Comparison of ENCODE assay signal across 22 cellular contexts in genomic region chr1:44464361-44464760, GRCh38. TPM values are rescaled to one million over a fixed set of nuclear protein-coding genes. Genes with fewer than 3 reads are reported as not detected.
DNase-seq lines count a peak whose midpoint lies in the region; ATAC-seq, FAIRE-seq and TF ChIP-seq lines count a peak whose summit lies in the region.
"Had no signal": no experiment of that assay in that cellular context is flagged by ENCODE, and none has a peak within 500 bp of the region (broad histone marks: within the 10 kb centered on the region; RNA-seq: fewer than 3 reads in every experiment).

No MANE protein-coding gene starts in this region.

- H3K9me1 ChIP-seq in K562 (ENCODE audit: control insufficient read depth, insufficient read depth, low read length): no peaks in the 10 kb centered on the region

- FAIRE-seq in K562 (lab: Jason Lieb, UNC) (peak; percentile 26), urothelium cell line (lab: Jason Lieb, UNC) (peak; percentile 69)

- H3K4me1 ChIP-seq in K562 (replicated peaks in 1 of 2; ENCODE audit: control insufficient read depth in 2 of 2, insufficient read depth in 2 of 2, low read length in 2 of 2) (no peaks in the 10 kb centered on the region), SJCRH30 (no peaks in the 10 kb centered on the region)

- ATAC-seq in K562 (no peak), GM21576 (IDR thresholded peaks at IDR 0.05; ENCODE audit: unreplicated experiment) (no peak), left colon (no peak)
- ATAC-seq: Panc1, Right ventricle myocardium inferior had no signal

- intact Hi-C loops in K562 (cut with micrococcal nuclease): no loop called here
- intact Hi-C loops in left colon (cut with DNase I, micrococcal nuclease): no loop called here

- no peaks in the 10 kb centered on the region for H3K9me3 ChIP-seq in K562 (replicated peaks; ENCODE audit: control insufficient read depth, insufficient read depth, low read depth, low read length)
- H3K9me3 ChIP-seq in SJCRH30 (replicated peaks): peaks cover 7% of the 10 kb centered on the region

- no peak for TF ChIP-seq RAD21 in K562 (CRISPR knock-in tag; conservative IDR thresholded peaks at IDR 0.05 in 1 of 2, IDR thresholded peaks at IDR 0.05 in 1 of 2)

- H3K36me3 ChIP-seq in K562 (ENCODE audit: control insufficient read depth, insufficient read depth, low read length) (no peaks in the 10 kb centered on the region), SJCRH30 (no peaks in the 10 kb centered on the region)

- H3K4me3 ChIP-seq in K562: no peak overlapping the region
- H3K4me3 ChIP-seq in SJCRH30: no peak overlapping the region
- H3K4me3 ChIP-seq: SK-N-MC had no signal

- 2% methylated on average over 3 of the region's 3 CpGs for WGBS in K562 (ENCODE audit: insufficient coverage, low coverage, missing lambda C conversion rate)

- POLR2A ChIA-PET in K562 (lab: Yijun Ruan, JAX): interaction anchor here (0.5 to 1.6 kb wide), 4 partner anchors 9 to 213 kb away, joined by 3 to 6 read pairs (median 4); no protein-coding TSS in a partner anchor

- DNase-seq in ELR (ENCODE audit: low read depth) (peak; percentile 53), HT1080 (ENCODE audit: low read depth) (peak; percentile 60), K562 (ENCODE audit: extremely low read depth in 1 of 4, low spot score in 3 of 4) (no peak), urothelium cell line (ENCODE audit: low spot score) (peak; percentile 35), left colon (no peak), SJCRH30 (no peak)
- DNase-seq: ACHN; Calu3; CD4-positive, alpha-beta memory T cell; DMS79; GDM1; IMR-90; Kasumi-1; NCI-H1105 treated with DMSO at 0.1 percent for 48 hours; NCI-H1694 treated with DMSO at 0.1 percent for 48 hours; NCI-H2107; NCI-H2227 treated with DMSO at 0.1 percent for 48 hours; NCI-H524 treated with DMSO at 0.1 percent for 48 hours had no signal

- H3K27me3 ChIP-seq in K562 (ENCODE audit: control insufficient read depth in 2 of 2, insufficient read depth in 2 of 2, low read length in 2 of 2) (peaks cover 26 to 27% of the 10 kb centered on the region in 2 experiments), SJCRH30 (peaks cover 12% of the 10 kb centered on the region; the same call in 1 of the 2 replicates)

- no peak overlapping the region for H3K4me2 ChIP-seq in K562 (ENCODE audit: insufficient read depth, low read length)

- H3K27ac ChIP-seq in K562 (ENCODE audit: extremely low read depth, low read depth, low read length): no peak overlapping the region
- H3K27ac ChIP-seq in SJCRH30: no peak overlapping the region
- H3K27ac ChIP-seq: SK-N-MC had no signal

- no peak overlapping the region for H2AFZ ChIP-seq in K562 (ENCODE audit: low read depth, low read length)

- CTCF ChIA-PET in K562 (lab: Yijun Ruan, JAX; ENCODE audit: low intra/inter-chr PET ratio): no interaction called here

- TF ChIP-seq CTCF in K562 (IDR thresholded peaks at IDR 0.05 in 2 of 3, conservative IDR thresholded peaks at IDR 0.05 in 1 of 3; ENCODE audit: insufficient read depth in 2 of 3, low read depth in 1 of 3, low read length in 3 of 3): no peak

- TF ChIP-seq POLR2A in K562 (conservative IDR thresholded peaks at IDR 0.05): no peak

- no TSS peak for BruUV-seq in K562 (replicated peaks; lab: Mats Ljungman, UMichigan)

- TF ChIP-seq EP300 in K562 (IDR thresholded peaks at IDR 0.05; ENCODE audit: low read length): no peak

- no peaks in the 10 kb centered on the region for H4K20me1 ChIP-seq in K562 (replicated peaks; ENCODE audit: control insufficient read depth, insufficient read depth, low read length)

- H3K9ac ChIP-seq in K562 (ENCODE audit: insufficient read depth in 1 of 2, low read depth in 2 of 2, low read length in 2 of 2): no peak overlapping the region

- in situ Hi-C loops in K562 (cut with MboI): no loop called here

- H3K79me2 ChIP-seq in K562 (ENCODE audit: control insufficient read depth, insufficient read depth, low read length): no peaks in the 10 kb centered on the region

TF ChIP-seq in K562, 482 proteins besides CTCF, POLR2A, EP300 and RAD21:
- no peak for TF ChIP-seq ZNF77 (CRISPR knock-in tag; IDR thresholded peaks at IDR 0.05)

RNA-seq across cellular contexts. Expression of gene RNF220, which starts 59.3 kb away (rescaled TPM):
- total RNA-seq in HT1080 (2014; rRNA removed; shearing (Covaris generic)): 99.2 and 105 TPM in 2 replicates
- 93.3 and 95.7 TPM in 2 replicates for polyA plus RNA-seq in HT1080 (2015; cell fraction: cytosol; rRNA removed)
- polyA plus RNA-seq in HT1080 (2015; cell fraction: nucleus; rRNA removed): 100 and 104 TPM in 2 replicates
- 57.7 and 78.5 TPM in 2 replicates for total RNA-seq in K562 (2011; cell fraction: chromatin; rRNA removed; ENCODE audit: low replicate concordance)
- 38.5 and 41.8 TPM in 2 replicates for total RNA-seq in K562 (2011; cell fraction: nucleolus; rRNA removed)
- 49.9 and 55.3 TPM in 2 replicates for total RNA-seq in K562 (2011; cell fraction: nucleoplasm; rRNA removed)
- total RNA-seq in K562 (2014; rRNA removed) (117 and 125 TPM in 2 replicates), K562 (2014; rRNA removed; fragmentation: Illumina TruSeq; extraction: Trizol) (46.0 and 52.1 TPM in 2 replicates), K562 (2015; rRNA removed; fragmentation: Illumina TruSeq; extraction: Trizol) (66.6 and 66.9 TPM in 2 replicates), K562 (2021) (87.1 and 93.4 TPM in 2 replicates), left colon (10 to 100 TPM; 63.9 to 64.3 TPM)
- polyA plus RNA-seq in K562 (2011; rRNA removed) (54.8 and 64.3 TPM in 2 replicates), K562 (2014; fragmentation: Illumina TruSeq; extraction: Trizol) (97.5 and 104 TPM in 2 replicates), K562 (2014; fragmentation: Nextera tagmentation; extraction: Ambion mirVana) (1 to 10 TPM; 5.1 to 5.8 TPM), K562 (2014; rRNA removed) (102 and 109 TPM in 2 replicates)
- polyA plus RNA-seq in K562 (2011; cell fraction: cytosol; rRNA removed): 74.9 and 86.7 TPM in 2 replicates
- polyA plus RNA-seq in K562 (2011; cell fraction: nucleus; rRNA removed): 119 and 135 TPM in 2 replicates
- 99.9 and 118 TPM in 2 replicates for polyA plus RNA-seq in K562 (2012)
- 42.5 and 43.9 TPM in 2 replicates for polyA minus RNA-seq in K562 (2011; rRNA and poly(A)+ RNA removed)
- 20.6 and 22.6 TPM in 2 replicates for polyA minus RNA-seq in K562 (2011; cell fraction: cytosol; rRNA and poly(A)+ RNA removed)
- 19.9 and 28.8 TPM in 2 replicates for polyA minus RNA-seq in K562 (2011; cell fraction: nucleus; rRNA and poly(A)+ RNA removed)
- 89.4 and 94.9 TPM in 2 replicates for total RNA-seq in SJCRH30 (2014; rRNA removed; shearing (Covaris generic))

Comparison
In these comparisons a context has a peak if more than half of its experiments do, and no peak if none do; other contexts are left out.
1. DNase-seq: peak in ELR (single experiment), HT1080 (single experiment) and urothelium cell line (single experiment); none in K562 (0 of 4), left colon (0 of 2) and SJCRH30 (0 of 2).